Comparison of ENCODE assay signal across 16 cellular contexts in the genomic region with DNA sequence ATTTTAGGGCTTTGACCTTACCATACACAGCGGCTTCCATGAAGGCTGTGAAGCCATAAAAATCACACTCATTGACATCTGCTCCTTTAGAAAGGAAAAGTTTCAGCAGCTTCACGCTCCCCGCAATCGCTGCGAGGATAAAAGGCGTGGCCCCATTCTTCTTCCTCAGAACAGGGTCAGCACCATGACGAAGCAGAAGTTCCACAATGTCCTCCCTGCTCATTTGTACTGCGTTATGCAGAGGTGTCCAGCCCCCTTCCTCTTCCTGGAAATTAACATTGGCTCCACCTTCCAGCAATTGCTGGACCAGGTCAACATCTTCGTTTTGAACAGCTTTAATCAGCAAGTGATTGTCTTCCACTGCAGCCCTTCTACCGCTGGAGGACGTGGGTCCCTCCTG.
"Had no signal": no experiment of that assay in that cellular context is flagged by ENCODE, and none has a peak within 500 bp of the region (broad histone marks: within the 10 kb centered on the region; RNA-seq: fewer than 3 reads in every experiment).

No MANE protein-coding gene starts in this region.

- H3K27ac ChIP-seq: body of pancreas, esophagus squamous epithelium, parathyroid adenoma, thoracic aorta had no signal

- DNase-seq: activated CD4-positive, alpha-beta T cell treated with anti-CD3 and anti-CD28 coated beads for 36 hours; activated CD4-positive, alpha-beta T cell treated with anti-CD3 and anti-CD28 coated beads, Interleukin-2, amount 50 U/mL, for 48 hours; activated gamma-delta T cell treated with Interleukin-2 at 50 U/mL for 16 hours; activated naive CD8-positive, alpha-beta T cell treated with anti-CD3 and anti-CD28 coated beads for 36 hours; body of pancreas; effector CD4-positive, alpha-beta T cell; esophagus squamous epithelium; immature natural killer cell; left ventricle myocardium superior; stimulated activated CD4-positive, alpha-beta T cell treated with anti-CD3 and anti-CD28 coated beads, Interleukin-4, amount 100 ng/mL, for 1 hour; T-helper 2 cell had no signal

- H3K4me3 ChIP-seq: body of pancreas, esophagus squamous epithelium, smooth muscle cell, thoracic aorta had no signal

- H3K9me3 ChIP-seq: body of pancreas, esophagus squamous epithelium, thoracic aorta had no signal

- ATAC-seq: activated CD4-positive, alpha-beta T cell treated with anti-CD3 and anti-CD28 coated beads for 36 hours; body of pancreas; left ventricle myocardium superior; sciatic nerve; WTC11 had no signal

- H3K9me3 Mint-ChIP-seq: immature natural killer cell had no signal

- H3K27me3 ChIP-seq: body of pancreas, esophagus squamous epithelium had no signal

- H3K4me2 ChIP-seq: smooth muscle cell had no signal

- H3K36me3 Mint-ChIP-seq: WTC11 had no signal

- H3K4me3 Mint-ChIP-seq: activated CD4-positive, alpha-beta T cell treated with anti-CD3 and anti-CD28 coated beads for 36 hours; activated naive CD8-positive, alpha-beta T cell treated with anti-CD3 and anti-CD28 coated beads for 36 hours; WTC11 had no signal

- H3K27me3 Mint-ChIP-seq: activated CD4-positive, alpha-beta T cell treated with anti-CD3 and anti-CD28 coated beads for 36 hours; activated naive CD8-positive, alpha-beta T cell treated with anti-CD3 and anti-CD28 coated beads for 36 hours had no signal

- H3K27ac Mint-ChIP-seq: activated CD4-positive, alpha-beta T cell treated with anti-CD3 and anti-CD28 coated beads for 36 hours; activated naive CD8-positive, alpha-beta T cell treated with anti-CD3 and anti-CD28 coated beads for 36 hours; WTC11 had no signal

- H3K79me2 ChIP-seq: parathyroid adenoma had no signal

- H2AFZ ChIP-seq: parathyroid adenoma had no signal
